ENCODE assay signal across 18 cellular contexts in the genomic region with DNA sequence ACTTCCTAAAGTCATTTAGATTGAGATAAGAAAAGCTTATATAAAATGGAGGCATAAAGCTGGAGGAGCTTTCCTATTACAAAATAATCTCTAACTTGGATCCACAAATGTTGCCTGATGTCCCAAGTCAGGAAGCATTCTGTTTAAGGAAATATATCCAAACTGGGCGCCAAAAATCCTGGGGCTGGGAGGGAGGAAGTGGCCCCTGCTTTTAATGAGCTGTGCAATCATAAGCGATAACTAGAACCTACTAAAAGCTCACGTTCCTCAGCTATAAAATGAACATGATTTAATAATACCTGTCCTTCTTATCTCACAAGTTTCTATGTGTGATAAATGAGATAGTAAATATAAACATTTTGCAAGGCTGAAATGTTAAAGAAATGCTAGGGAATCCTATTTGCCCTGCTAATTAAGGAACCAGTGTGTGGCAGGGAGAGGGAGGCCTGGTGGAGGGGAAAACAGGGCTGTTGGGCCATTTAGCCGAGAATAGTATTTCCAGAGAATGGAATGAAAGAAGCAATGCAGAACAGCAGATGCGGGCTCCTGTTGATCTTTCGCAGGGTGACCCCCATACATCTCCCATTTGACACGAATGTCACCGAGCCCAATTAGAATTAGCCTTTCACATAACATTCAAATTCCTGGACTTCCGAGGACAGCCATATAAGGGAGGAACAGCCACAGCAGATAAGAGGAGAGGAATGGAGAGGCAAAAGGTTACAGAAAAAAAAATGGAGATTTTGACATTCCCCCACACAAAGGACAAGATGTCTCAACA. TPM values are rescaled to one million over a fixed set of nuclear protein-coding genes. Genes with fewer than 3 reads are reported as not detected.
DNase-seq lines count a peak whose midpoint lies in the region; ATAC-seq and TF ChIP-seq lines count a peak whose summit lies in the region.
"Had no signal": no experiment of that assay in that cellular context is flagged by ENCODE, and none has a peak within 500 bp of the region (broad histone marks: within the 10 kb centered on the region; RNA-seq: fewer than 3 reads in every experiment).

No MANE protein-coding gene starts in this region.

- DNase-seq in Caco-2 (peak; percentile 65 to 86), amniotic epithelial cell (ENCODE audit: low read depth) (peak; percentile 63), iPS-NIHi7 (ENCODE audit: extremely low spot score) (peak; percentile 18), neural crest cell (ENCODE audit: low read depth, low spot score) (no peak), NCI-H1105 (lab: John Stamatoyannopoulos, UW) (no peak), NOMO-1 (lab: John Stamatoyannopoulos, UW; ENCODE audit: unreplicated experiment in 2 of 2) (no peak)
- DNase-seq: activated CD4-positive, alpha-beta T cell treated with anti-CD3 and anti-CD28 coated beads for 36 hours; activated CD8-positive, alpha-beta memory T cell treated with anti-CD3 and anti-CD28 coated beads, Interleukin-2, amount 50 U/mL, for 48 hours; CD4-positive, alpha-beta T cell; NCI-H146; posterior cingulate gyrus; SHP77; stimulated activated naive CD4-positive, alpha-beta T cell treated with Interleukin-2 at 50 U/mL for 16 hours; T-helper 2 cell had no signal

- TF ChIP-seq CTCF in Caco-2 (IDR thresholded peaks at IDR 0.05; ENCODE audit: insufficient read depth in 1 of 2, low read depth in 1 of 2, low read length in 1 of 2, severe bottlenecking in 1 of 2, unreplicated experiment in 1 of 2): no peak
- no peak for TF ChIP-seq CTCF in neural crest cell (conservative IDR thresholded peaks at IDR 0.05)

- H3K4me1 Mint-ChIP-seq in Caco-2 (ENCODE audit: low read depth, unreplicated experiment) (peaks cover 39% of the 10 kb centered on the region), neural crest cell (peaks cover 73% of the 10 kb centered on the region)

- H3K9me3 ChIP-seq in Caco-2: peaks cover 9% of the 10 kb centered on the region; the same call in 1 of the 2 replicates

- CTCF ChIA-PET in Caco-2 (lab: Charles Lee): no interaction called here

- POLR2A ChIA-PET in Caco-2 (lab: Charles Lee): no interaction called here

- intact Hi-C loops in Caco-2 (cut with micrococcal nuclease; ENCODE audit: unreplicated experiment): loop anchor here (1.0 to 2.0 kb wide), 3 partner anchors 10 to 52 kb away; partner anchors contain the start of gene DUSP6

- H3K9me3 Mint-ChIP-seq in Caco-2 (ENCODE audit: unreplicated experiment): peaks cover 10% of the 10 kb centered on the region
- peaks cover 9% of the 10 kb centered on the region for H3K9me3 Mint-ChIP-seq in neural crest cell

- H3K4me3 Mint-ChIP-seq in Caco-2 (ENCODE audit: unreplicated experiment): peak overlapping the region; percentile 57
- peak overlapping the region; percentile 78 for H3K4me3 Mint-ChIP-seq in neural crest cell
- H3K4me3 Mint-ChIP-seq: activated CD4-positive, alpha-beta T cell treated with anti-CD3 and anti-CD28 coated beads for 36 hours; CD4-positive, alpha-beta T cell; dendritic cell treated with granulocyte-macrophage colony-stimulating factor and Interleukin-4, amounts not matched to agents 40 ng/mL and 50 ng/mL, for 4 days had no signal

- ATAC-seq in HG03097 (IDR thresholded peaks at IDR 0.05; ENCODE audit: low FRiP score, unreplicated experiment): no peak
- no peak for ATAC-seq in GM19452 (IDR thresholded peaks at IDR 0.05; ENCODE audit: unreplicated experiment)
- ATAC-seq: activated CD4-positive, alpha-beta T cell treated with anti-CD3 and anti-CD28 coated beads for 36 hours; esophagus mucosa had no signal

- H3K36me3 Mint-ChIP-seq in Caco-2 (ENCODE audit: insufficient read depth, unreplicated experiment): no peaks in the 10 kb centered on the region
- H3K36me3 Mint-ChIP-seq in neural crest cell (ENCODE audit: low read depth): peaks cover 3% of the 10 kb centered on the region

- H3K27me3 ChIP-seq in Caco-2 (replicated peaks; ENCODE audit: control insufficient read depth, insufficient read depth, low read length): no peaks in the 10 kb centered on the region

- H3K4me1 ChIP-seq in Caco-2: peaks cover 40% of the 10 kb centered on the region

- BruUV-seq in Caco-2 (replicated peaks; lab: Mats Ljungman, UMichigan): no TSS peak

- H3K27ac Mint-ChIP-seq in Caco-2 (ENCODE audit: unreplicated experiment) (peak overlapping the region; percentile 73), neural crest cell (ENCODE audit: unreplicated experiment) (peak overlapping the region; percentile 82)
- H3K27ac Mint-ChIP-seq: activated CD4-positive, alpha-beta T cell treated with anti-CD3 and anti-CD28 coated beads for 36 hours; CD4-positive, alpha-beta T cell; dendritic cell treated with granulocyte-macrophage colony-stimulating factor and Interleukin-4, amounts not matched to agents 40 ng/mL and 50 ng/mL, for 4 days had no signal

- H3K36me3 ChIP-seq in Caco-2 (ENCODE audit: control insufficient read depth, insufficient read depth, low read length): no peaks in the 10 kb centered on the region

- no peaks in the 10 kb centered on the region for H3K27me3 Mint-ChIP-seq in Caco-2 (ENCODE audit: insufficient read depth, unreplicated experiment)
- H3K27me3 Mint-ChIP-seq in neural crest cell (ENCODE audit: low read depth): no peaks in the 10 kb centered on the region
- H3K27me3 Mint-ChIP-seq: activated CD4-positive, alpha-beta T cell treated with anti-CD3 and anti-CD28 coated beads for 36 hours; CD4-positive, alpha-beta T cell had no signal

- no peak overlapping the region for H3K4me3 ChIP-seq in Caco-2 (ENCODE audit: low read depth, low read length)

RNA-seq across cellular contexts. Expression of gene DUSP6, which starts 25.9 kb away (rescaled TPM):
- total RNA-seq in Caco-2 (2022) (22.4 and 30.8 TPM in 2 replicates), neural crest cell (109 and 112 TPM in 2 replicates)

Comparison
In these comparisons a context has a peak if more than half of its experiments do, and no peak if none do; other contexts are left out.
1. DNase-seq: peak in Caco-2 (2 of 2), amniotic epithelial cell (single experiment) and iPS-NIHi7 (single experiment); none in neural crest cell (single experiment), NCI-H1105 (single experiment) and NOMO-1 (0 of 2).